ENCODE assay signal across 1 cellular context in genomic region chr22:29277927-29278326, GRCh38.
TF ChIP-seq lines count a peak whose summit lies in the region.

No MANE protein-coding gene starts in this region.

TF ChIP-seq in WTC11, 78 proteins besides CTCF, POLR2A, EP300 and RAD21 (continued from another document):
- no peak for TF ChIP-seq PREB (CRISPR knock-in tag; IDR thresholded peaks at IDR 0.05; ENCODE audit: borderline replicate concordance)
- no peak for TF ChIP-seq USF2 (CRISPR knock-in tag; IDR thresholded peaks at IDR 0.05)
- TF ChIP-seq CDX4 (CRISPR knock-in tag; IDR thresholded peaks at IDR 0.05; ENCODE audit: borderline replicate concordance): no peak
- no peak for TF ChIP-seq ZNF317 (CRISPR knock-in tag; IDR thresholded peaks at IDR 0.05; ENCODE audit: borderline replicate concordance, low read depth)
